Comparison of ENCODE assay signal across 8 cellular contexts in genomic region chr15:83011271-83012037, GRCh38. TPM values are rescaled to one million over a fixed set of nuclear protein-coding genes. Genes with fewer than 3 reads are reported as not detected.
A peak's percentile ranks its signal among the peaks of the same experiment; 100 is the strongest.
DNase-seq lines count a peak whose midpoint lies in the region; ATAC-seq and TF ChIP-seq lines count a peak whose summit lies in the region.

Gene C15orf40, minus strand, starts transcription at chr15:83011639. Its CDS starts 32 bp downstream, at chr15:83011607.

- peak; percentile 86 for ATAC-seq in HG02973 (IDR thresholded peaks at IDR 0.05; ENCODE audit: unreplicated experiment)

- H3K36me3 ChIP-seq in hepatocyte (replicated peaks; ENCODE audit: insufficient read depth, low read depth), result no peaks in the 10 kb centered on the region

- TF ChIP-seq CTCF in astrocyte of the cerebellum (IDR thresholded peaks at IDR 0.05; ENCODE audit: low read depth, low read length, missing control alignments) (peak; percentile 74), hepatocyte (IDR thresholded peaks at IDR 0.05; ENCODE audit: poor library complexity) (peak; percentile 79)

- DNase-seq in NK-92 treated with Interleukin-12 subunit alpha and Interleukin-12 subunit beta, amount 100 ng/mL, for 24 hours (lab: John Stamatoyannopoulos, UW), result peak; percentile 91
- DNase-seq in NK-92 (lab: John Stamatoyannopoulos, UW; ENCODE audit: unreplicated experiment), result no peak
- DNase-seq in NCI-H187 treated with DMSO at 0.1 percent for 48 hours (lab: John Stamatoyannopoulos, UW), result peak; percentile 8
- peak; percentile 70 for DNase-seq in T-helper 9 cell
- peak; percentile 73 for DNase-seq in astrocyte of the cerebellum (ENCODE audit: low read depth)
- DNase-seq in hepatocyte (ENCODE audit: low spot score), result peak; percentile 97
- peak; percentile 96 for DNase-seq in retina

- peaks cover 16% of the 10 kb centered on the region for H3K4me1 ChIP-seq in hepatocyte (ENCODE audit: insufficient read depth)

- H3K4me3 ChIP-seq in astrocyte of the cerebellum (ENCODE audit: low read depth, low read length) (peak within 1 kb of the TSS; percentile 70), hepatocyte (peak within 1 kb of the TSS; percentile 82)

- in situ Hi-C loops in astrocyte of the cerebellum (cut with HindIII; ENCODE audit: low sequenced_read_pairs), result loop anchor here (5.0 kb wide), 1 partner anchor 86 kb away; no protein-coding TSS in a partner anchor

- H3K27ac ChIP-seq in hepatocyte, result peak within 1 kb of the TSS; percentile 90

- H3K9me3 ChIP-seq in hepatocyte (ENCODE audit: low read depth), result no peaks in the 10 kb centered on the region

- no peaks in the 10 kb centered on the region for H3K9me2 ChIP-seq in hepatocyte (replicated peaks; ENCODE audit: insufficient read depth)

- whole genome bisulfite sequencing in hepatocyte (ENCODE audit: low lambda C conversion rate, missing lambda C conversion rate), result 11% methylated on average over 53 of the region's 61 CpGs

- peak within 1 kb of the TSS; percentile 85 for H3K4me2 ChIP-seq in hepatocyte

- H2AFZ ChIP-seq in hepatocyte, result peak within 1 kb of the TSS; percentile 92

- no peaks in the 10 kb centered on the region for H4K20me1 ChIP-seq in hepatocyte (ENCODE audit: insufficient read depth, poor library complexity, severe bottlenecking)

- no peaks in the 10 kb centered on the region for H3K27me3 ChIP-seq in hepatocyte

- peaks cover 22% of the 10 kb centered on the region for H3K79me2 ChIP-seq in hepatocyte

RNA-seq across cellular contexts. Expression of gene C15orf40, which starts in this region (rescaled TPM):
- 7.5 and 12.2 TPM in 2 replicates for total RNA-seq in hepatocyte
- 29.1 and 31.4 TPM in 2 replicates for polyA plus RNA-seq in hepatocyte
